In the genomic region with DNA sequence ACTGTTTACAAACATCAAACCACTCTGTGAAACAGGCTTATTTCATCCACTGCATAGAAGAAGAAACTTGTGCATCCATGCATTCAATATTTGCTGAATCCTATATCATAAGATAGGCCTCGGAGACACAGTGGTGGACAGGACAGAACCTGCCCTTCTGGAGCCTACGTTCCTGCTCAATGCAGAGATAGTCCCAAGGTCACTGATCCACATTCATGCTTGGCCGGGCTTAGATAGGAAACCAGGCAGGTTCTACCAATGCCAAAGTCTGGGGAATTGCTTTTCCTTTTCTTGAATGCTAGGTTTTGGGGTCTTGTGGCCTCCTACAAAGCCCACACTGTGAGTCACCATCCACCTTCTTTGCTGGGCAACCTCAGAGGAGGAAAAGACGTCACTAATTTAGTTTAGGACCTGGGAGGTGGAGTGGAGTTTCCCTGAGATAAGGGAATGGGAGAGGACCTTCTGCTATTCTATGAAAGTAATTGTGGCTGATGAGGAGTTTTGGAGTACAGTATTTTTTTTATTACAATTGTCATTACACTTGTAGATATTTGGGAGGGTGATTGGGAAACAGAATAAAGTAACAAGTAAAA, we compare ENCODE assay signal across 25 cellular contexts.
DNase-seq lines count a peak whose midpoint lies in the region; ATAC-seq, FAIRE-seq and TF ChIP-seq lines count a peak whose summit lies in the region.
"Had no signal": no experiment of that assay in that cellular context is flagged by ENCODE, and none has a peak within 500 bp of the region (broad histone marks: within the 10 kb centered on the region; RNA-seq: fewer than 3 reads in every experiment).

No MANE protein-coding gene starts in this region.

- H3K9ac ChIP-seq in BLaER1: no peak overlapping the region

- no peaks in the 10 kb centered on the region for H3K4me1 Mint-ChIP-seq in naive thymus-derived CD8-positive, alpha-beta T cell
- H3K4me1 Mint-ChIP-seq: CD8-positive, alpha-beta memory T cell; H9; IgD-negative memory B cell had no signal

- peaks cover 0 to 2% (median 0%) of the 10 kb centered on the region in 9 donors for H3K9me3 Mint-ChIP-seq in naive thymus-derived CD8-positive, alpha-beta T cell
- H3K9me3 Mint-ChIP-seq: CD8-positive, alpha-beta memory T cell; H9; HFFc6 had no signal

- no peak overlapping the region for H3K4me3 ChIP-seq in A549
- H3K4me3 ChIP-seq in BLaER1: no peak overlapping the region
- H3K4me3 ChIP-seq: SK-N-MC had no signal

- H3K4me2 ChIP-seq in A549 (no peak overlapping the region), BLaER1 (peak overlapping the region; percentile 72)

- no peak for TF ChIP-seq EP300 in A549 (IDR thresholded peaks at IDR 0.05)

- TF ChIP-seq RAD21 in A549 (conservative IDR thresholded peaks at IDR 0.05 in 1 of 2, IDR thresholded peaks at IDR 0.05 in 1 of 2): no peak

- DNase-seq in A549 (ENCODE audit: low read depth in 1 of 2, low spot score in 1 of 2): no peak
- DNase-seq in RCC 7860 (ENCODE audit: low spot score): peak; percentile 41
- peak; percentile 15 for DNase-seq in glomerular visceral epithelial cell (ENCODE audit: extremely low spot score)
- DNase-seq in naive thymus-derived CD8-positive, alpha-beta T cell: no peak
- no peak for DNase-seq in GM10266 (ENCODE audit: extremely low spot score)
- DNase-seq: ACHN; CD8-positive, alpha-beta memory T cell; DMS53; EL; GF-D8; H9; HFFc6; Karpas-422; NCI-H1694; NCI-H2081; NCI-H524 treated with DMSO at 0.1 percent for 48 hours; OCI-M1; SHP77 treated with DMSO at 0.1 percent for 48 hours; SW 1271 had no signal

- no peak overlapping the region for H3K4me3 Mint-ChIP-seq in naive thymus-derived CD8-positive, alpha-beta T cell
- H3K4me3 Mint-ChIP-seq: CD8-positive, alpha-beta memory T cell; H9; HFFc6; IgD-negative memory B cell had no signal

- FAIRE-seq in A549 (lab: Jason Lieb, UNC) (peak; percentile 7), RCC 7860 (lab: Jason Lieb, UNC) (no peak)
- FAIRE-seq: HTR-8/SVneo had no signal

- POLR2A ChIA-PET in A549 (lab: Yijun Ruan, JAX): no interaction called here
- POLR2A ChIA-PET in naive thymus-derived CD8-positive, alpha-beta T cell (lab: Charles Lee): no interaction called here

- H3K27ac Mint-ChIP-seq in naive thymus-derived CD8-positive, alpha-beta T cell: no peak overlapping the region
- H3K27ac Mint-ChIP-seq: CD8-positive, alpha-beta memory T cell; H9; HFFc6; IgD-negative memory B cell had no signal

- H3K36me3 ChIP-seq in BLaER1: no peaks in the 10 kb centered on the region

- TF ChIP-seq POLR2A in A549 (IDR thresholded peaks at IDR 0.05; ENCODE audit: low read length): no peak

- H3K36me3 Mint-ChIP-seq in naive thymus-derived CD8-positive, alpha-beta T cell: no peaks in the 10 kb centered on the region
- H3K36me3 Mint-ChIP-seq: CD8-positive, alpha-beta memory T cell; IgD-negative memory B cell had no signal

- CTCF ChIA-PET in A549 (lab: Yijun Ruan, JAX): interaction anchor here (2.0 to 4.5 kb wide), 4 partner anchors 12 to 242 kb away, joined by 9 to 32 read pairs (median 16); no protein-coding TSS in a partner anchor

- H3K27me3 Mint-ChIP-seq in naive thymus-derived CD8-positive, alpha-beta T cell: peaks cover 0 to 5% (median 0%) of the 10 kb centered on the region in 5 donors

- H3K4me1 ChIP-seq in A549 (peaks cover 9% of the 10 kb centered on the region), BLaER1 (peaks cover 20% of the 10 kb centered on the region)

- no peak for TF ChIP-seq CTCF in A549 (IDR thresholded peaks at IDR 0.05)
- TF ChIP-seq CTCF in GM10266 (IDR thresholded peaks at IDR 0.05; ENCODE audit: control insufficient read depth, insufficient read depth, low read depth, missing control alignments): no peak

- no peaks in the 10 kb centered on the region for H3K27me3 ChIP-seq in BLaER1

- H3K27ac ChIP-seq in A549 (no peak overlapping the region), BLaER1 (no peak overlapping the region)
- H3K27ac ChIP-seq: C4-2B, SK-N-MC had no signal

- WGBS in A549 (ENCODE audit: missing lambda C conversion rate): 75% methylated on average over 4 of the region's 4 CpGs

- no peak for ATAC-seq in A549
- no peak for ATAC-seq in naive thymus-derived CD8-positive, alpha-beta T cell
- no peak for ATAC-seq in HG03520 (IDR thresholded peaks at IDR 0.05; ENCODE audit: unreplicated experiment)

- H4K20me1 ChIP-seq in BLaER1: no peaks in the 10 kb centered on the region

- H3K9me3 ChIP-seq in A549 (0 out of 3 replicates have a peak, but pooled peaks cover 3% of the 10 kb centered on the region), BLaER1 (no peaks in the 10 kb centered on the region)

TF ChIP-seq in A549, 52 proteins besides CTCF, POLR2A, EP300 and RAD21:
- TF ChIP-seq HEYL (CRISPR knock-in tag; IDR thresholded peaks at IDR 0.05) (no peak), NPAS2 (CRISPR knock-in tag; IDR thresholded peaks at IDR 0.05; ENCODE audit: borderline replicate concordance) (no peak), MAZ (IDR thresholded peaks at IDR 0.05; ENCODE audit: borderline replicate concordance, low read depth, low read length) (no peak), SREBF2 (IDR thresholded peaks at IDR 0.05) (no peak), KDM1A (IDR thresholded peaks at IDR 0.05; ENCODE audit: low read depth) (no peak), HOXA7 (CRISPR knock-in tag; IDR thresholded peaks at IDR 0.05) (no peak), HOXB13 (CRISPR knock-in tag; IDR thresholded peaks at IDR 0.05; ENCODE audit: low read depth) (no peak), POLR2AphosphoS2 (conservative IDR thresholded peaks at IDR 0.05; ENCODE audit: low read length) (no peak), TFCP2L1 (CRISPR knock-in tag; IDR thresholded peaks at IDR 0.05) (no peak), ZSCAN20 (CRISPR knock-in tag; IDR thresholded peaks at IDR 0.05) (no peak)
- TF ChIP-seq, protein P1, sequence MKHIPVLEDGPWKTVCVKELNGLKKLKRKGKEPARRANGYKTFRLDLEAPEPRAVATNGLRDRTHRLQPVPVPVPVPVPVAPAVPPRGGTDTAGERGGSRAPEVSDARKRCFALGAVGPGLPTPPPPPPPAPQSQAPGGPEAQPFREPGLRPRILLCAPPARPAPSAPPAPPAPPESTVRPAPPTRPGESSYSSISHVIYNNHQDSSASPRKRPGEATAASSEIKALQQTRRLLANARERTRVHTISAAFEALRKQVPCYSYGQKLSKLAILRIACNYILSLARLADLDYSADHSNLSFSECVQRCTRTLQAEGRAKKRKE (CRISPR knock-in tag; IDR thresholded peaks at IDR 0.05; ENCODE audit: low read depth): no peak
- TF ChIP-seq, protein P2, sequence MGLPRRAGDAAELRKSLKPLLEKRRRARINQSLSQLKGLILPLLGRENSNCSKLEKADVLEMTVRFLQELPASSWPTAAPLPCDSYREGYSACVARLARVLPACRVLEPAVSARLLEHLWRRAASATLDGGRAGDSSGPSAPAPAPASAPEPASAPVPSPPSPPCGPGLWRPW (IDR thresholded peaks at IDR 0.05): no peak
TF ChIP-seq in A549: peak in this region for 0.

Comparison
In these comparisons a context has a peak if more than half of its experiments do, and no peak if none do; other contexts are left out.
1. DNase-seq: peak in RCC 7860 (single experiment) and glomerular visceral epithelial cell (single experiment); none in A549 (0 of 2), naive thymus-derived CD8-positive, alpha-beta T cell (0 of 10) and GM10266 (single experiment).